ENCODE assay signal across 9 cellular contexts in the genomic region with DNA sequence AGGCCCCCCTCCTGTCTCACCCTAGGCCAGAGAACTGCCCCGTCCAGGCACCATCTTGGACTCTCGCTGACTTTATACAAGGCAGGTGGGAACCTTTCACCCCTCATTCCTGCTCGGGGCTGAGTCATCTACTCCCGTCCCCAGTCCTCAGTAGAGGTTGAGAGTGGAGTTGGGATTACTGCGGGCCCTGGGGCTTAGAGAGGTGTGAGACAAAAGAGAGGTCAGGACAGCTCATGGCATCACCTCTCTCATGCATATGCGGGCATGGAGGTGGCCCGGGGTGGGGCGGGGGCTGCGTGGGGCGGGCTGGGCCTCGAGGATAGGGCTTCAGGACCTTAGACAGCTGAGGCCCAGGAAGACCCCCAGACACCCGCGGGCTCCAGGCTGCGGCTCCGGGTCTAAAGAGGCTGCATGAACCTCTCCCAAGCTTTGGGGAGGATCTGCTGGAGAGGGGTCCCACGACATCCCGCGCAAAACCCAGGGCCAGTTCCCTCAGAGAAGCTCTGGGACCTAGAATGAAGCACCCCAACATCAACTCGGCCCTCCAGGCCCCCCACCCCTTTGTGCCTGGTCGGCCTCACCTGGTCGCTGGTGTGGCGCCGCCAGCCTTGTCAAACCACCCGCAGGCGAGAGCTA. TPM values are rescaled to one million over a fixed set of nuclear protein-coding genes. Genes with fewer than 3 reads are reported as not detected.
DNase-seq lines count a peak whose midpoint lies in the region; ATAC-seq, FAIRE-seq and TF ChIP-seq lines count a peak whose summit lies in the region.
"Had no signal": no experiment of that assay in that cellular context is flagged by ENCODE, and none has a peak within 500 bp of the region (broad histone marks: within the 10 kb centered on the region; RNA-seq: fewer than 3 reads in every experiment).

No MANE protein-coding gene starts in this region.

- H3K36me3 ChIP-seq in kidney (ENCODE audit: control insufficient read depth in 1 of 2, insufficient read depth in 2 of 2, low read length in 2 of 2), result peaks cover 3 to 4% of the 10 kb centered on the region in 2 donors
- H3K36me3 ChIP-seq in subcutaneous abdominal adipose tissue (ENCODE audit: control insufficient read depth in 5 of 5, insufficient read depth in 5 of 5, low read length in 5 of 5), result peaks cover 0 to 12% (median 11%) of the 10 kb centered on the region in 5 donors

- H3K4me3 Mint-ChIP-seq in T-helper 2 cell treated with Interferon-gamma antibody and Interleukin-4, amounts not matched to agents 5 μg/mL and 100 μg/mL, for 36 hours, result peak overlapping the region; percentile 90
- H3K4me3 Mint-ChIP-seq in activated T-helper 2 cell treated with anti-CD3 and anti-CD28 coated beads, Interferon-gamma antibody, Interleukin-2, Interleukin-4, amounts not matched to agents 10 μg/mL and 5 μg/mL and 100 μg/mL, durations not matched to agents 14 hours and 24 hours and 36 hours (ENCODE audit: low read depth), result peak overlapping the region; percentile 85

- H3K9me3 Mint-ChIP-seq in T-helper 2 cell treated with Interferon-gamma antibody and Interleukin-4, amounts not matched to agents 5 μg/mL and 100 μg/mL, for 36 hours, result no peaks in the 10 kb centered on the region
- no peaks in the 10 kb centered on the region for H3K9me3 Mint-ChIP-seq in activated T-helper 2 cell treated with anti-CD3 and anti-CD28 coated beads, Interferon-gamma antibody, Interleukin-2, Interleukin-4, amounts not matched to agents 10 μg/mL and 5 μg/mL and 100 μg/mL, durations not matched to agents 14 hours and 24 hours and 36 hours

- no peak for ATAC-seq in GM19023 (IDR thresholded peaks at IDR 0.05; ENCODE audit: unreplicated experiment)

- no peak for DNase-seq in T-helper 2 cell treated with Interferon-gamma antibody and Interleukin-4, amounts not matched to agents 5 μg/mL and 100 μg/mL, for 36 hours (ENCODE audit: low spot score)
- DNase-seq in T-helper 2 cell (no peak), kidney (no peak), COR-L47 (lab: John Stamatoyannopoulos, UW) (no peak)
- DNase-seq in activated T-helper 2 cell treated with anti-CD3 and anti-CD28 coated beads, Interferon-gamma antibody, Interleukin-2, Interleukin-4, amounts not matched to agents 10 μg/mL and 5 μg/mL and 100 μg/mL, durations not matched to agents 14 hours and 24 hours and 36 hours (ENCODE audit: low spot score), result no peak
- no peak for DNase-seq in stimulated activated CD4-positive, alpha-beta T cell treated with anti-CD3 and anti-CD28 coated beads, Interleukin-15, amount 100 ng/mL, for 24 hours

- FAIRE-seq in kidney (lab: Jason Lieb, UNC), result no peak
- FAIRE-seq: endometrium had no signal

- intact Hi-C loops in activated T-helper 2 cell treated with anti-CD3 and anti-CD28 coated beads, Interferon-gamma antibody, Interleukin-2, Interleukin-4, amounts not matched to agents 10 μg/mL and 5 μg/mL and 100 μg/mL, durations not matched to agents 14 hours and 24 hours and 36 hours (cut with micrococcal nuclease), result loop anchor here (1.0 to 5.0 kb wide), 2 partner anchors 30 to 322 kb away; a partner anchor contains a TSS
- intact Hi-C loops in kidney (cut with DNase I), result no loop called here

- TF ChIP-seq CTCF in kidney (IDR thresholded peaks at IDR 0.05; ENCODE audit: borderline replicate concordance, extremely low read depth, insufficient read depth), result no peak

- H3K4me1 ChIP-seq in kidney (ENCODE audit: control insufficient read depth in 1 of 2, insufficient read depth in 1 of 2, low read depth in 1 of 2, low read length in 2 of 2) (peaks cover 5 to 21% of the 10 kb centered on the region in 2 donors), subcutaneous abdominal adipose tissue (ENCODE audit: control insufficient read depth in 5 of 5, insufficient read depth in 5 of 5, low read length in 5 of 5) (peaks cover 2 to 52% (median 26%) of the 10 kb centered on the region in 5 donors)

- H3K9me3 ChIP-seq in kidney (ENCODE audit: control insufficient read depth in 1 of 2, low read length in 2 of 2) (no peaks in the 10 kb centered on the region), subcutaneous abdominal adipose tissue (ENCODE audit: control insufficient read depth in 5 of 5, low read length in 5 of 5) (no peaks in the 10 kb centered on the region)

- peaks cover 19% of the 10 kb centered on the region for H3K27me3 Mint-ChIP-seq in T-helper 2 cell treated with Interferon-gamma antibody and Interleukin-4, amounts not matched to agents 5 μg/mL and 100 μg/mL, for 36 hours (ENCODE audit: low read depth)
- peaks cover 21% of the 10 kb centered on the region for H3K27me3 Mint-ChIP-seq in activated T-helper 2 cell treated with anti-CD3 and anti-CD28 coated beads, Interferon-gamma antibody, Interleukin-2, Interleukin-4, amounts not matched to agents 10 μg/mL and 5 μg/mL and 100 μg/mL, durations not matched to agents 14 hours and 24 hours and 36 hours (ENCODE audit: low read depth)

- H3K4me1 Mint-ChIP-seq in T-helper 2 cell treated with Interferon-gamma antibody and Interleukin-4, amounts not matched to agents 5 μg/mL and 100 μg/mL, for 36 hours (ENCODE audit: low read depth), result peaks cover 20% of the 10 kb centered on the region
- peaks cover 15% of the 10 kb centered on the region for H3K4me1 Mint-ChIP-seq in activated T-helper 2 cell treated with anti-CD3 and anti-CD28 coated beads, Interferon-gamma antibody, Interleukin-2, Interleukin-4, amounts not matched to agents 10 μg/mL and 5 μg/mL and 100 μg/mL, durations not matched to agents 14 hours and 24 hours and 36 hours (ENCODE audit: low read depth)

- H3K27ac ChIP-seq in kidney (ENCODE audit: low read depth in 2 of 2, low read length in 2 of 2) (peak overlapping the region; percentile 96 to 97), subcutaneous abdominal adipose tissue (ENCODE audit: low read depth, low read length) (no peak overlapping the region)

- H3K36me3 Mint-ChIP-seq in T-helper 2 cell treated with Interferon-gamma antibody and Interleukin-4, amounts not matched to agents 5 μg/mL and 100 μg/mL, for 36 hours (ENCODE audit: low read depth), result peaks cover 4% of the 10 kb centered on the region
- peaks cover 8% of the 10 kb centered on the region for H3K36me3 Mint-ChIP-seq in activated T-helper 2 cell treated with anti-CD3 and anti-CD28 coated beads, Interferon-gamma antibody, Interleukin-2, Interleukin-4, amounts not matched to agents 10 μg/mL and 5 μg/mL and 100 μg/mL, durations not matched to agents 14 hours and 24 hours and 36 hours (ENCODE audit: low read depth)

- H3K27ac Mint-ChIP-seq in T-helper 2 cell treated with Interferon-gamma antibody and Interleukin-4, amounts not matched to agents 5 μg/mL and 100 μg/mL, for 36 hours, result peak overlapping the region; percentile 95
- no peak overlapping the region for H3K27ac Mint-ChIP-seq in activated T-helper 2 cell treated with anti-CD3 and anti-CD28 coated beads, Interferon-gamma antibody, Interleukin-2, Interleukin-4, amounts not matched to agents 10 μg/mL and 5 μg/mL and 100 μg/mL, durations not matched to agents 14 hours and 24 hours and 36 hours

- H3K9ac ChIP-seq in kidney (ENCODE audit: low read length in 2 of 2) (peak overlapping the region in 1 of 2 donors; percentile 89), subcutaneous abdominal adipose tissue (ENCODE audit: low read length in 5 of 5) (peak overlapping the region in 3 of 5 donors; percentile 85 to 92 (median 91))

- H3K4me3 ChIP-seq in kidney (ENCODE audit: low read length in 2 of 2), result peak overlapping the region; percentile 28 to 93
- H3K4me3 ChIP-seq in subcutaneous abdominal adipose tissue (ENCODE audit: low read depth in 1 of 5, low read length in 5 of 5), result peak overlapping the region in 4 of 5 donors; percentile 90 to 95 (median 92)

- H3K27me3 ChIP-seq in subcutaneous abdominal adipose tissue (ENCODE audit: control insufficient read depth in 5 of 5, insufficient read depth in 4 of 5, low read length in 5 of 5), result no peaks in the 10 kb centered on the region

RNA-seq across cellular contexts. Expression of a gene that starts 0.3 kb away (rescaled TPM):
- 0.53 and 0.64 TPM in 2 replicates for total RNA-seq in activated T-helper 2 cell treated with anti-CD3 and anti-CD28 coated beads, Interferon-gamma antibody, Interleukin-2, Interleukin-4, amounts not matched to agents 10 μg/mL and 5 μg/mL and 100 μg/mL, durations not matched to agents 14 hours and 24 hours and 36 hours
- total RNA-seq in kidney, result 1.6 TPM
- polyA plus RNA-seq in kidney (ENCODE audit: insufficient read depth, low read depth, low replicate concordance), result 1.9 TPM

RNA-seq across cellular contexts. Expression of a gene that starts 0.4 kb away (rescaled TPM):
- 41.3 and 44.3 TPM in 2 replicates for total RNA-seq in activated T-helper 2 cell treated with anti-CD3 and anti-CD28 coated beads, Interferon-gamma antibody, Interleukin-2, Interleukin-4, amounts not matched to agents 10 μg/mL and 5 μg/mL and 100 μg/mL, durations not matched to agents 14 hours and 24 hours and 36 hours
- 51.6 TPM for total RNA-seq in kidney
- polyA plus RNA-seq in kidney (ENCODE audit: insufficient read depth, low read depth, low replicate concordance), result 23.3 TPM

RNA-seq across cellular contexts. Expression of a gene that starts 31.0 kb away (rescaled TPM):
- 19.2 and 22.2 TPM in 2 replicates for total RNA-seq in activated T-helper 2 cell treated with anti-CD3 and anti-CD28 coated beads, Interferon-gamma antibody, Interleukin-2, Interleukin-4, amounts not matched to agents 10 μg/mL and 5 μg/mL and 100 μg/mL, durations not matched to agents 14 hours and 24 hours and 36 hours
- 54.7 TPM for total RNA-seq in kidney
- polyA plus RNA-seq in kidney (ENCODE audit: insufficient read depth, low read depth, low replicate concordance), result 47.3 TPM

RNA-seq across cellular contexts. Expression of a gene that starts 31.2 kb away (rescaled TPM):
- total RNA-seq in activated T-helper 2 cell treated with anti-CD3 and anti-CD28 coated beads, Interferon-gamma antibody, Interleukin-2, Interleukin-4, amounts not matched to agents 10 μg/mL and 5 μg/mL and 100 μg/mL, durations not matched to agents 14 hours and 24 hours and 36 hours, result 0.55 and 0.67 TPM in 2 replicates
- 9.8 TPM for total RNA-seq in kidney
- 9.7 TPM for polyA plus RNA-seq in kidney (ENCODE audit: insufficient read depth, low read depth, low replicate concordance)

RNA-seq across cellular contexts. Expression of a gene that starts 43.3 kb away (rescaled TPM):
- 25.9 and 27.2 TPM in 2 replicates for total RNA-seq in activated T-helper 2 cell treated with anti-CD3 and anti-CD28 coated beads, Interferon-gamma antibody, Interleukin-2, Interleukin-4, amounts not matched to agents 10 μg/mL and 5 μg/mL and 100 μg/mL, durations not matched to agents 14 hours and 24 hours and 36 hours
- 8.9 TPM for total RNA-seq in kidney
- polyA plus RNA-seq in kidney (ENCODE audit: insufficient read depth, low read depth, low replicate concordance), result 3.8 TPM
